ENCODE assay signal across 12 cellular contexts in genomic region chr12:57816855-57817151, GRCh38. TPM values are rescaled to one million over a fixed set of nuclear protein-coding genes. Genes with fewer than 3 reads are reported as not detected.
DNase-seq lines count a peak whose midpoint lies in the region; ATAC-seq and TF ChIP-seq lines count a peak whose summit lies in the region.
"Had no signal": no experiment of that assay in that cellular context is flagged by ENCODE, and none has a peak within 500 bp of the region (broad histone marks: within the 10 kb centered on the region; RNA-seq: fewer than 3 reads in every experiment).

No MANE protein-coding gene starts in this region.

- no peak overlapping the region for H3K4me3 Mint-ChIP-seq in CD8-positive, alpha-beta memory T cell
- H3K4me3 Mint-ChIP-seq: activated CD4-positive, alpha-beta T cell treated with anti-CD3 and anti-CD28 coated beads, Interleukin-2, amount 10 ng/mL, durations not matched to agents 7 days and 5 days; activated naive CD4-positive, alpha-beta T cell treated with anti-CD3 and anti-CD28 coated beads, Interleukin-2, amount 50 U/mL, for 24 hours had no signal

- H3K9me3 Mint-ChIP-seq in CD8-positive, alpha-beta memory T cell: no peaks in the 10 kb centered on the region
- H3K9me3 Mint-ChIP-seq: activated CD4-positive, alpha-beta T cell treated with anti-CD3 and anti-CD28 coated beads, Interleukin-2, amount 10 ng/mL, durations not matched to agents 7 days and 5 days; activated naive CD4-positive, alpha-beta T cell treated with anti-CD3 and anti-CD28 coated beads, Interleukin-2, amount 50 U/mL, for 24 hours had no signal

- H3K4me1 ChIP-seq in SJSA1 (replicated peaks) (peaks cover 6% of the 10 kb centered on the region), hepatocyte (ENCODE audit: insufficient read depth) (peaks cover 5% of the 10 kb centered on the region)
- no peaks in the 10 kb centered on the region for H3K4me1 ChIP-seq in CD8-positive, alpha-beta memory T cell (ENCODE audit: insufficient read depth, low read length)

- DNase-seq in GF-D8 (lab: John Stamatoyannopoulos, UW) (peak; percentile 90), SJSA1 (ENCODE audit: low read depth in 1 of 2, low spot score in 2 of 2) (peak; percentile 71 to 86), fibroblast of villous mesenchyme (ENCODE audit: low read depth) (peak; percentile 79), sciatic nerve (ENCODE audit: low spot score) (no peak), NCI-H446 treated with DMSO at 0.1 percent for 48 hours (lab: John Stamatoyannopoulos, UW) (no peak), hepatocyte (ENCODE audit: low spot score) (no peak), NCI-H1092 treated with DMSO at 0.1 percent for 48 hours (lab: John Stamatoyannopoulos, UW) (no peak)
- no peak for DNase-seq in CD8-positive, alpha-beta memory T cell
- DNase-seq: activated CD4-positive, alpha-beta T cell treated with anti-CD3 and anti-CD28 coated beads, Interleukin-2, amount 10 ng/mL, durations not matched to agents 7 days and 5 days; NCI-H2107 had no signal

- H3K27me3 Mint-ChIP-seq in CD8-positive, alpha-beta memory T cell: no peaks in the 10 kb centered on the region
- H3K27me3 Mint-ChIP-seq: activated CD4-positive, alpha-beta T cell treated with anti-CD3 and anti-CD28 coated beads, Interleukin-2, amount 10 ng/mL, durations not matched to agents 7 days and 5 days; activated naive CD4-positive, alpha-beta T cell treated with anti-CD3 and anti-CD28 coated beads, Interleukin-2, amount 50 U/mL, for 24 hours had no signal

- peaks cover 65% of the 10 kb centered on the region for H3K36me3 ChIP-seq in SJSA1
- no peaks in the 10 kb centered on the region for H3K36me3 ChIP-seq in hepatocyte (replicated peaks; ENCODE audit: insufficient read depth, low read depth)
- H3K36me3 ChIP-seq in CD8-positive, alpha-beta memory T cell (ENCODE audit: insufficient read depth, low read length): peaks cover 5% of the 10 kb centered on the region

- 0 out of 2 replicates have a peak, but pooled peaks cover 3% of the 10 kb centered on the region for H3K9me3 ChIP-seq in SJSA1 (replicated peaks)
- no peaks in the 10 kb centered on the region for H3K9me3 ChIP-seq in hepatocyte (ENCODE audit: low read depth)
- H3K9me3 ChIP-seq in CD8-positive, alpha-beta memory T cell (ENCODE audit: low read length): no peaks in the 10 kb centered on the region

- no peak overlapping the region for H3K4me3 ChIP-seq in SJSA1
- H3K4me3 ChIP-seq in fibroblast of villous mesenchyme (ENCODE audit: low read depth, low read length): no peak overlapping the region
- H3K4me3 ChIP-seq in hepatocyte: no peak overlapping the region
- no peak overlapping the region for H3K4me3 ChIP-seq in CD8-positive, alpha-beta memory T cell (ENCODE audit: low read length)

- peaks cover 4% of the 10 kb centered on the region for H4K20me1 ChIP-seq in hepatocyte (ENCODE audit: insufficient read depth, poor library complexity, severe bottlenecking)

- POLR2A ChIA-PET in CD8-positive, alpha-beta memory T cell (lab: Charles Lee): interaction anchor here (1.4 kb wide), 1 partner anchor 48 kb away, joined by 3 read pairs; no protein-coding TSS in a partner anchor

- H3K4me1 Mint-ChIP-seq in CD8-positive, alpha-beta memory T cell: peaks cover 3 to 8% (median 4%) of the 10 kb centered on the region in 3 donors
- H3K4me1 Mint-ChIP-seq: activated CD4-positive, alpha-beta T cell treated with anti-CD3 and anti-CD28 coated beads, Interleukin-2, amount 10 ng/mL, durations not matched to agents 7 days and 5 days had no signal

- peaks cover 0 to 33% (median 2%) of the 10 kb centered on the region in 3 donors for H3K36me3 Mint-ChIP-seq in CD8-positive, alpha-beta memory T cell

- no peaks in the 10 kb centered on the region for H3K9me2 ChIP-seq in hepatocyte (replicated peaks; ENCODE audit: insufficient read depth)

- H3K27ac Mint-ChIP-seq in CD8-positive, alpha-beta memory T cell: no peak overlapping the region
- H3K27ac Mint-ChIP-seq: activated CD4-positive, alpha-beta T cell treated with anti-CD3 and anti-CD28 coated beads, Interleukin-2, amount 10 ng/mL, durations not matched to agents 7 days and 5 days; activated naive CD4-positive, alpha-beta T cell treated with anti-CD3 and anti-CD28 coated beads, Interleukin-2, amount 50 U/mL, for 24 hours had no signal

- no peak overlapping the region for H2AFZ ChIP-seq in hepatocyte

- CTCF ChIA-PET in CD8-positive, alpha-beta memory T cell (lab: Charles Lee): interaction anchor here (2.1 kb wide), 1 partner anchor 60 kb away, joined by 5 read pairs; no protein-coding TSS in a partner anchor

- H3K27ac ChIP-seq in SJSA1 (no peak overlapping the region), hepatocyte (no peak overlapping the region)
- no peak overlapping the region for H3K27ac ChIP-seq in CD8-positive, alpha-beta memory T cell (ENCODE audit: low read depth, low read length)
- H3K27ac ChIP-seq: C4-2B had no signal

- H3K27me3 ChIP-seq in SJSA1 (replicated peaks) (no peaks in the 10 kb centered on the region), hepatocyte (no peaks in the 10 kb centered on the region)
- H3K27me3 ChIP-seq in CD8-positive, alpha-beta memory T cell (ENCODE audit: insufficient read depth, low read length, poor library complexity, severe bottlenecking): no peaks in the 10 kb centered on the region

- WGBS in hepatocyte (ENCODE audit: low lambda C conversion rate, missing lambda C conversion rate): 73% methylated on average over 5 of the region's 5 CpGs

- intact Hi-C loops in sciatic nerve (cut with DNase I): no loop called here

- ATAC-seq in sciatic nerve: peak; percentile 67

- no peak for TF ChIP-seq CTCF in fibroblast of villous mesenchyme (IDR thresholded peaks at IDR 0.05; ENCODE audit: insufficient read depth, low read depth, low read length)
- TF ChIP-seq CTCF in hepatocyte (IDR thresholded peaks at IDR 0.05; ENCODE audit: poor library complexity): no peak

- H3K4me2 ChIP-seq in hepatocyte: no peak overlapping the region

- no peaks in the 10 kb centered on the region for H3K79me2 ChIP-seq in hepatocyte

RNA-seq across cellular contexts. Expression of gene AVIL, which starts 1.7 kb away (rescaled TPM):
- total RNA-seq in SJSA1 (2014; rRNA removed; shearing (Covaris generic)): 6.0 and 6.6 TPM in 2 replicates
- total RNA-seq in fibroblast of villous mesenchyme: 2.9 and 4.3 TPM in 2 replicates
- total RNA-seq in sciatic nerve: 7.3 TPM
- 1.0 and 2.4 TPM in 2 replicates for total RNA-seq in hepatocyte
- polyA plus RNA-seq in hepatocyte: 0.93 and 1.3 TPM in 2 replicates
- 1 to 10 TPM; 2.3 to 2.5 TPM for total RNA-seq in CD8-positive, alpha-beta memory T cell
- 0.40 TPM for polyA plus RNA-seq in CD8-positive, alpha-beta memory T cell

RNA-seq across cellular contexts. Expression of gene CTDSP2, which starts 29.7 kb away (rescaled TPM):
- total RNA-seq in SJSA1 (2014; rRNA removed; shearing (Covaris generic)): 420 and 508 TPM in 2 replicates
- 64.8 and 76.0 TPM in 2 replicates for total RNA-seq in fibroblast of villous mesenchyme
- total RNA-seq in sciatic nerve: 202 TPM
- 96.8 and 107 TPM in 2 replicates for total RNA-seq in hepatocyte
- polyA plus RNA-seq in hepatocyte: 59.3 and 75.9 TPM in 2 replicates
- total RNA-seq in CD8-positive, alpha-beta memory T cell: 10 to 100 TPM; 72.8 to 76.4 TPM
- 55.0 TPM for polyA plus RNA-seq in CD8-positive, alpha-beta memory T cell

RNA-seq across cellular contexts. Expression of gene TSFM, which starts 34.2 kb away (rescaled TPM):
- total RNA-seq in SJSA1 (2014; rRNA removed; shearing (Covaris generic)): 591 and 596 TPM in 2 replicates
- total RNA-seq in fibroblast of villous mesenchyme: 19.0 and 25.5 TPM in 2 replicates
- 14.6 TPM for total RNA-seq in sciatic nerve
- total RNA-seq in hepatocyte: 15.7 and 25.9 TPM in 2 replicates
- 38.9 and 46.8 TPM in 2 replicates for polyA plus RNA-seq in hepatocyte
- total RNA-seq in CD8-positive, alpha-beta memory T cell: 10 to 100 TPM; 64.0 to 69.0 TPM
- 32.6 TPM for polyA plus RNA-seq in CD8-positive, alpha-beta memory T cell

RNA-seq across cellular contexts. Expression of gene EEF1AKMT3, which starts 44.4 kb away (rescaled TPM):
- total RNA-seq in SJSA1 (2014; rRNA removed; shearing (Covaris generic)): 53.1 and 62.2 TPM in 2 replicates
- total RNA-seq in fibroblast of villous mesenchyme (6.9 and 8.1 TPM in 2 replicates), sciatic nerve (11.8 TPM), hepatocyte (5.5 and 7.6 TPM in 2 replicates)
- 4.5 and 10.3 TPM in 2 replicates for polyA plus RNA-seq in hepatocyte
- 1 to 10 TPM; 3.5 to 3.9 TPM for total RNA-seq in CD8-positive, alpha-beta memory T cell
- 3.3 TPM for polyA plus RNA-seq in CD8-positive, alpha-beta memory T cell

RNA-seq across cellular contexts. Expression of gene METTL1, which starts 44.9 kb away (rescaled TPM):
- 173 and 193 TPM in 2 replicates for total RNA-seq in SJSA1 (2014; rRNA removed; shearing (Covaris generic))
- total RNA-seq in fibroblast of villous mesenchyme: 5.2 and 7.4 TPM in 2 replicates
- 13.4 TPM for total RNA-seq in sciatic nerve
- 8.6 and 8.8 TPM in 2 replicates for total RNA-seq in hepatocyte
- polyA plus RNA-seq in hepatocyte: 26.1 and 31.1 TPM in 2 replicates
- total RNA-seq in CD8-positive, alpha-beta memory T cell: 10 to 100 TPM; 69.8 to 74.2 TPM
- 18.6 TPM for polyA plus RNA-seq in CD8-positive, alpha-beta memory T cell

Comparison
In these comparisons a context has a peak if more than half of its experiments do, and no peak if none do; other contexts are left out.
1. DNase-seq: peak in GF-D8 (single experiment), SJSA1 (2 of 2) and fibroblast of villous mesenchyme (single experiment); none in sciatic nerve (single experiment), NCI-H446 treated with DMSO at 0.1 percent for 48 hours (single experiment), hepatocyte (single experiment), NCI-H1092 treated with DMSO at 0.1 percent for 48 hours (single experiment) and CD8-positive, alpha-beta memory T cell (0 of 5).